23 cellular contexts compared by ENCODE assay signal in the genomic region with DNA sequence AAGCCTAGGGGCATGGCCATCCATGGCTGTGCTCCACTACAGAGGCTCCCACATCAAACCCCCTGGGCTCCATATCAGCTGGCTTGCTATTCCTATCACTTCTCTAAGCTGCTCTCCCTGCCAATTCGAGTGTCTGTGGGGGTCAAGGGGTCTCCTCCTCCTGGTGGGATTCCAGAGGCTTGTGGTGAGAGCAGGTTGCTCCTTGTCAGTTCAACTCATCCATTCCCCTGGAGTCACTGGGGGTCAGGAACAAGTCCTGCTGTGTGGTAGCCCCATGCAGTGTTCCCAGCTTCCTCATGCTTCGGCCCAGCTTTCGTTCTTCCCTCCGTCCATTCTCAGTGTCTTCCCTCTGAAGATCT.
DNase-seq lines count a peak whose midpoint lies in the region; ATAC-seq and TF ChIP-seq lines count a peak whose summit lies in the region.
"Had no signal": no experiment of that assay in that cellular context is flagged by ENCODE, and none has a peak within 500 bp of the region (broad histone marks: within the 10 kb centered on the region; RNA-seq: fewer than 3 reads in every experiment).

No MANE protein-coding gene starts in this region.

- no peaks in the 10 kb centered on the region for H4K20me1 ChIP-seq in neural progenitor cell (ENCODE audit: low read depth)

- WGBS in sigmoid colon, 2 donors: 74 to 83% methylated on average over 4 of the region's 4 CpGs

- TF ChIP-seq POLR2A in sigmoid colon (IDR thresholded peaks at IDR 0.05): no peak

- no peaks in the 10 kb centered on the region for H3F3A ChIP-seq in neural progenitor cell (ENCODE audit: low read depth)

- in situ Hi-C loops in GM13976 (cut with MboI; ENCODE audit: low sequenced_read_pairs, unreplicated experiment): no loop called here

- H3K9me3 ChIP-seq in HEK293 (ENCODE audit: control insufficient read depth, insufficient read depth, low read depth, low read length) (no peaks in the 10 kb centered on the region), neural progenitor cell (ENCODE audit: low read depth) (no peaks in the 10 kb centered on the region), sigmoid colon (no peaks in the 10 kb centered on the region)
- H3K9me3 ChIP-seq: MG63 had no signal

- H3K36me3 ChIP-seq in HEK293 (ENCODE audit: control insufficient read depth in 2 of 2, insufficient read depth in 1 of 2, low read length in 2 of 2): no peaks in the 10 kb centered on the region
- H3K36me3 ChIP-seq in neural progenitor cell: no peaks in the 10 kb centered on the region
- H3K36me3 ChIP-seq in sigmoid colon: no peaks in the 10 kb centered on the region
- H3K36me3 ChIP-seq: MG63 had no signal

- peak overlapping the region; percentile 27 for H3K27ac Mint-ChIP-seq in neural progenitor cell
- H3K27ac Mint-ChIP-seq: CD4-positive, CD25-positive, alpha-beta regulatory T cell; HFFc6 had no signal

- H3K4me1 ChIP-seq in HEK293 (ENCODE audit: control insufficient read depth, insufficient read depth, low read length) (peaks cover 3% of the 10 kb centered on the region; the same call in 1 of the 2 replicates), neural progenitor cell (peaks cover 7% of the 10 kb centered on the region), sigmoid colon (peaks cover 0 to 6% (median 0%) of the 10 kb centered on the region in 4 donors)

- H3K4me3 Mint-ChIP-seq in neural progenitor cell: no peak overlapping the region
- H3K4me3 Mint-ChIP-seq: HFFc6 had no signal

- H3K27ac ChIP-seq in HEK293 (ENCODE audit: extremely low read depth, low read depth, low read length) (no peak overlapping the region), neural progenitor cell (no peak overlapping the region), sigmoid colon (no peak overlapping the region)
- H3K27ac ChIP-seq: HL-60 had no signal

- no peaks in the 10 kb centered on the region for H3K79me2 ChIP-seq in neural progenitor cell (ENCODE audit: low read depth)

- H3K9ac ChIP-seq in neural progenitor cell: no peak overlapping the region

- H3K9me3 Mint-ChIP-seq in neural progenitor cell: peaks cover 11% of the 10 kb centered on the region

- DNase-seq in GM13976 (ENCODE audit: low spot score) (peak; percentile 3), iPS-NIHi11 (ENCODE audit: low spot score) (peak; percentile 2), neural progenitor cell (ENCODE audit: low spot score) (no peak), SW480 (ENCODE audit: low spot score) (no peak), sigmoid colon (no peak)
- DNase-seq: CD4-positive, CD25-positive, alpha-beta regulatory T cell; EL; GF-D8; HFFc6; MG63; NCI-H1092 treated with DMSO at 0.1 percent for 48 hours; NCI-H146; NCI-H2029 treated with DMSO at 0.1 percent for 48 hours; NCI-H2171; NCI-H345; NCI-H524; NCI-H774; NK-92 treated with Interleukin-12 subunit alpha and Interleukin-12 subunit beta, amount 100 ng/mL, for 24 hours had no signal

- H3K27me3 Mint-ChIP-seq in neural progenitor cell (ENCODE audit: insufficient read depth, low read depth): peaks cover 2% of the 10 kb centered on the region

- H3K4me3 ChIP-seq in HEK293 (ENCODE audit: low read depth, low read length) (no peak overlapping the region), neural progenitor cell (no peak overlapping the region), sigmoid colon (no peak overlapping the region)
- H3K4me3 ChIP-seq: K562, MG63 had no signal

- no peaks in the 10 kb centered on the region for H3K36me3 Mint-ChIP-seq in neural progenitor cell
- H3K36me3 Mint-ChIP-seq: CD4-positive, CD25-positive, alpha-beta regulatory T cell had no signal

- no peak for TF ChIP-seq CTCF in GM13976 (IDR thresholded peaks at IDR 0.05; ENCODE audit: borderline replicate concordance, control extremely low read depth, extremely low read depth, insufficient read depth, missing control alignments)
- no peak for TF ChIP-seq CTCF in HEK293 (tag by site-specific recombination; IDR thresholded peaks at IDR 0.05)
- TF ChIP-seq CTCF in neural progenitor cell (IDR thresholded peaks at IDR 0.05): no peak
- no peak for TF ChIP-seq CTCF in sigmoid colon (IDR thresholded peaks at IDR 0.05)

- intact Hi-C loops in sigmoid colon (cut with DNase I): no loop called here

- peaks cover 31% of the 10 kb centered on the region for H3K4me1 Mint-ChIP-seq in neural progenitor cell

- H3K4me2 ChIP-seq in neural progenitor cell: no peak overlapping the region

- H2AFZ ChIP-seq in neural progenitor cell (replicated peaks): no peak overlapping the region

- ATAC-seq in HG03439 (IDR thresholded peaks at IDR 0.05; ENCODE audit: unreplicated experiment): no peak
- ATAC-seq: HepG2, K562 had no signal

- CTCF ChIA-PET in HEK293 (lab: Yijun Ruan, JAX): interaction anchor here (1.2 kb wide), 1 partner anchor 8 kb away, joined by 4 read pairs; no protein-coding TSS in a partner anchor

- POLR2A ChIA-PET in HEK293 (lab: Yijun Ruan, JAX): interaction anchor here (0.6 kb wide), 1 partner anchor 323 kb away, joined by 3 read pairs; no protein-coding TSS in a partner anchor

- no peak for TF ChIP-seq EP300 in sigmoid colon (IDR thresholded peaks at IDR 0.05)

- H3K27me3 ChIP-seq in neural progenitor cell (no peaks in the 10 kb centered on the region), sigmoid colon (no peaks in the 10 kb centered on the region)

TF ChIP-seq in HEK293, 187 proteins besides CTCF, POLR2A, EP300 and RAD21:
- no peak for TF ChIP-seq ZNF76 (tag by site-specific recombination; IDR thresholded peaks at IDR 0.05; ENCODE audit: borderline replicate concordance, low read depth)
- peak; percentile 83 for TF ChIP-seq ZIC2 (tag by site-specific recombination; IDR thresholded peaks at IDR 0.05)
- TF ChIP-seq ZNF837 (tag by site-specific recombination; IDR thresholded peaks at IDR 0.05): no peak
- 0 out of 2 replicates have a peak, but pooled peaks have one; percentile 8 for TF ChIP-seq GLIS1 (tag by site-specific recombination; IDR thresholded peaks at IDR 0.05)

Comparison
In these comparisons a context has a peak if more than half of its experiments do, and no peak if none do; other contexts are left out.
1. DNase-seq: peak in GM13976 (single experiment) and iPS-NIHi11 (single experiment); none in neural progenitor cell (single experiment), SW480 (single experiment) and sigmoid colon (single experiment).